Comparison of ENCODE assay signal across 8 cellular contexts in genomic region chr3:171028779-171029232, GRCh38. TPM values are rescaled to one million over a fixed set of nuclear protein-coding genes. Genes with fewer than 3 reads are reported as not detected.
A peak's percentile ranks its signal among the peaks of the same experiment; 100 is the strongest.
DNase-seq lines count a peak whose midpoint lies in the region; ATAC-seq and TF ChIP-seq lines count a peak whose summit lies in the region.

No MANE protein-coding gene starts in this region.

- peaks cover 32% of the 10 kb centered on the region for H3K27me3 Mint-ChIP-seq in endodermal cell (ENCODE audit: insufficient read depth)
- peaks cover 14% of the 10 kb centered on the region for H3K27me3 Mint-ChIP-seq in activated CD4-positive, alpha-beta memory T cell treated with anti-CD3 and anti-CD28 coated beads for 36 hours

- H3K4me1 ChIP-seq in tibial artery (peaks cover 0 to 14% (median 10%) of the 10 kb centered on the region in 4 donors), endodermal cell (ENCODE audit: control insufficient read depth, insufficient read depth, low read length) (peaks cover 21% of the 10 kb centered on the region)

- H3K36me3 ChIP-seq in tibial artery, result no peaks in the 10 kb centered on the region
- H3K36me3 ChIP-seq in endodermal cell (ENCODE audit: control insufficient read depth, insufficient read depth, low read length), result no peaks in the 10 kb centered on the region

- TF ChIP-seq CTCF in tibial artery (IDR thresholded peaks at IDR 0.05) (no peak), endodermal cell (conservative IDR thresholded peaks at IDR 0.05) (no peak)

- H3K9ac ChIP-seq in endodermal cell (ENCODE audit: extremely low read depth, low read length, poor library complexity, severe bottlenecking), result no peak overlapping the region

- intact Hi-C loops in left colon (cut with DNase I, micrococcal nuclease), result no loop called here
- intact Hi-C loops in tibial artery (cut with DNase I; ENCODE audit: low total_unique reads), result no loop called here
- intact Hi-C loops in activated CD4-positive, alpha-beta memory T cell treated with anti-CD3 and anti-CD28 coated beads for 36 hours (cut with micrococcal nuclease), result loop anchor here (1.0 to 5.0 kb wide), 3 partner anchors 121 to 218 kb away; partner anchors contain the start of genes EIF5A2 and RPL22L1

- DNase-seq in HS-5 (ENCODE audit: low read depth), result peak; percentile 92
- DNase-seq in dedifferentiated amniotic fluid mesenchymal stem cell (ENCODE audit: extremely low spot score), result peak; percentile 72
- DNase-seq in left colon, result no peak
- DNase-seq in tibial artery, result no peak
- DNase-seq in endodermal cell, result no peak
- DNase-seq in activated CD4-positive, alpha-beta memory T cell treated with anti-CD3 and anti-CD28 coated beads for 36 hours, result no peak

- H3K27ac Mint-ChIP-seq in endodermal cell, result no peak overlapping the region
- no peak overlapping the region for H3K27ac Mint-ChIP-seq in activated CD4-positive, alpha-beta memory T cell treated with anti-CD3 and anti-CD28 coated beads for 36 hours

- POLR2A ChIA-PET in activated CD4-positive, alpha-beta memory T cell treated with anti-CD3 and anti-CD28 coated beads for 36 hours (lab: Charles Lee), result no interaction called here

- CTCF ChIA-PET in activated CD4-positive, alpha-beta memory T cell treated with anti-CD3 and anti-CD28 coated beads for 36 hours (lab: Charles Lee), result no interaction called here

- H3K9me3 Mint-ChIP-seq in endodermal cell, result no peaks in the 10 kb centered on the region
- H3K9me3 Mint-ChIP-seq in activated CD4-positive, alpha-beta memory T cell treated with anti-CD3 and anti-CD28 coated beads for 36 hours, result no peaks in the 10 kb centered on the region

- no peak overlapping the region for H3K27ac ChIP-seq in tibial artery
- no peak overlapping the region for H3K27ac ChIP-seq in endodermal cell (ENCODE audit: low read depth, low read length)

- no peaks in the 10 kb centered on the region for H3K36me3 Mint-ChIP-seq in endodermal cell (ENCODE audit: low read depth)
- H3K36me3 Mint-ChIP-seq in activated CD4-positive, alpha-beta memory T cell treated with anti-CD3 and anti-CD28 coated beads for 36 hours, result no peaks in the 10 kb centered on the region

- H3K4me3 ChIP-seq in tibial artery, result peak overlapping the region; percentile 34 to 41
- no peak overlapping the region for H3K4me3 ChIP-seq in endodermal cell (ENCODE audit: low read length)

- WGBS in endodermal cell (ENCODE audit: insufficient coverage in 1 of 2, insufficient read length in 1 of 2), 2 experiments, result 88 to 93% methylated on average over 7 of the region's 8 CpGs

- no peaks in the 10 kb centered on the region for H3K27me3 ChIP-seq in tibial artery
- H3K27me3 ChIP-seq in endodermal cell (ENCODE audit: control insufficient read depth, insufficient read depth, low read length, poor library complexity, severe bottlenecking), result no peaks in the 10 kb centered on the region

- ATAC-seq in left colon, result peak; percentile 25
- ATAC-seq in HG02970 (IDR thresholded peaks at IDR 0.05; ENCODE audit: low FRiP score, unreplicated experiment), result no peak
- ATAC-seq in HG03354 (IDR thresholded peaks at IDR 0.05; ENCODE audit: poor library complexity, severe bottlenecking, unreplicated experiment), result no peak

- H3K9me3 ChIP-seq in tibial artery (no peaks in the 10 kb centered on the region), endodermal cell (ENCODE audit: control insufficient read depth, low read length) (no peaks in the 10 kb centered on the region)

- H3K4me3 Mint-ChIP-seq in endodermal cell, result no peak overlapping the region
- no peak overlapping the region for H3K4me3 Mint-ChIP-seq in activated CD4-positive, alpha-beta memory T cell treated with anti-CD3 and anti-CD28 coated beads for 36 hours

- H3K4me1 Mint-ChIP-seq in endodermal cell, result peaks cover 26% of the 10 kb centered on the region
- H3K4me1 Mint-ChIP-seq in activated CD4-positive, alpha-beta memory T cell treated with anti-CD3 and anti-CD28 coated beads for 36 hours (ENCODE audit: low read depth), result no peaks in the 10 kb centered on the region

RNA-seq across cellular contexts. Expression of gene SLC2A2, which starts 2.3 kb away (rescaled TPM):
- total RNA-seq in left colon (not detected), endodermal cell (under 1 TPM; 0.24 to 0.51 TPM)
- not detected for polyA plus RNA-seq in endodermal cell (2013, experiment 1 of 2)
- polyA plus RNA-seq in endodermal cell (2013, experiment 2 of 2), result not detected
- total RNA-seq in activated CD4-positive, alpha-beta memory T cell treated with anti-CD3 and anti-CD28 coated beads for 36 hours, result not detected

Comparison
In these comparisons a context has a peak if more than half of its experiments do, and no peak if none do; other contexts are left out.
1. DNase-seq: peak in HS-5 (single experiment) and dedifferentiated amniotic fluid mesenchymal stem cell (single experiment); none in left colon (0 of 2), tibial artery (0 of 2), endodermal cell (single experiment) and activated CD4-positive, alpha-beta memory T cell treated with anti-CD3 and anti-CD28 coated beads for 36 hours (single experiment).